In genomic region chr19:42606660-42607351, GRCh38 we compare ENCODE assay signal across 8 cellular contexts. TPM values are rescaled to one million over a fixed set of nuclear protein-coding genes. Genes with fewer than 3 reads are reported as not detected.
DNase-seq lines count a peak whose midpoint lies in the region; ATAC-seq, FAIRE-seq and TF ChIP-seq lines count a peak whose summit lies in the region.

No MANE protein-coding gene starts in this region.

- no peak overlapping the region for H3K27ac Mint-ChIP-seq in activated CD4-positive, alpha-beta T cell treated with anti-CD3 and anti-CD28 coated beads, Interleukin-2, amount 10 ng/mL, durations not matched to agents 24 days and 14 days
- no peak overlapping the region for H3K27ac Mint-ChIP-seq in natural killer cell

- peak; percentile 75 for FAIRE-seq in endothelial cell of umbilical vein (lab: Jason Lieb, UNC)

- H3K9me3 Mint-ChIP-seq in activated CD4-positive, alpha-beta T cell treated with anti-CD3 and anti-CD28 coated beads, Interleukin-2, amount 10 ng/mL, durations not matched to agents 24 days and 14 days = no peaks in the 10 kb centered on the region
- H3K9me3 Mint-ChIP-seq in natural killer cell = no peaks in the 10 kb centered on the region

- no peak overlapping the region for H3K27ac ChIP-seq in endothelial cell of umbilical vein (ENCODE audit: insufficient read depth, low read depth, low read length)

- peak; percentile 31 for TF ChIP-seq CTCF in GM12801 (IDR thresholded peaks at IDR 0.05; ENCODE audit: extremely low read depth, insufficient read length)
- peak; percentile 66 to 69 for TF ChIP-seq CTCF in endothelial cell of umbilical vein (IDR thresholded peaks at IDR 0.05; ENCODE audit: extremely low read depth in 1 of 2, insufficient read depth in 1 of 2, low read depth in 1 of 2, low read length in 2 of 2)
- TF ChIP-seq CTCF in natural killer cell (IDR thresholded peaks at IDR 0.05) = peak; percentile 71

- ATAC-seq in natural killer cell = peak in 2 of 3 donors; percentile 66 to 67
- ATAC-seq in HG02798 (IDR thresholded peaks at IDR 0.05; ENCODE audit: poor library complexity, unreplicated experiment) = no peak
- ATAC-seq in GM19455 (IDR thresholded peaks at IDR 0.05; ENCODE audit: unreplicated experiment) = no peak

- no peak overlapping the region for H3K9ac ChIP-seq in endothelial cell of umbilical vein (replicated peaks; ENCODE audit: extremely low read depth, insufficient read depth, low read length)

- POLR2A ChIA-PET in endothelial cell of umbilical vein (lab: Charles Lee) = no interaction called here

- no peak overlapping the region for H3K4me2 ChIP-seq in endothelial cell of umbilical vein (ENCODE audit: insufficient read depth, low read length)

- peak; percentile 70 for DNase-seq in A172 (ENCODE audit: low spot score)
- DNase-seq in NCI-H2196 (lab: John Stamatoyannopoulos, UW; ENCODE audit: unreplicated experiment) = peak; percentile 73
- DNase-seq in activated CD4-positive, alpha-beta T cell treated with anti-CD3 and anti-CD28 coated beads, Interleukin-2, amount 10 ng/mL, durations not matched to agents 24 days and 14 days = peak; percentile 87
- peak; percentile 8 for DNase-seq in endothelial cell of umbilical vein (ENCODE audit: low read depth, low spot score)
- peak; percentile 39 for DNase-seq in natural killer cell

- no peaks in the 10 kb centered on the region for H3K27me3 Mint-ChIP-seq in activated CD4-positive, alpha-beta T cell treated with anti-CD3 and anti-CD28 coated beads, Interleukin-2, amount 10 ng/mL, durations not matched to agents 24 days and 14 days
- H3K27me3 Mint-ChIP-seq in natural killer cell (ENCODE audit: low read depth in 2 of 2) = peaks cover 23 to 32% of the 10 kb centered on the region in 2 donors

- no peak for TF ChIP-seq POLR2A in endothelial cell of umbilical vein (IDR thresholded peaks at IDR 0.05; ENCODE audit: low read depth, low read length)

- intact Hi-C loops in activated CD4-positive, alpha-beta T cell treated with anti-CD3 and anti-CD28 coated beads, Interleukin-2, amount 10 ng/mL, durations not matched to agents 24 days and 14 days (cut with micrococcal nuclease) = loop anchor here (5.0 kb wide), 1 partner anchor 170 kb away; no protein-coding TSS in a partner anchor
- intact Hi-C loops in endothelial cell of umbilical vein (cut with micrococcal nuclease) (loop anchor here (2.0 kb wide), 1 partner anchor 170 kb away; no protein-coding TSS in a partner anchor), natural killer cell (cut with micrococcal nuclease) (no loop called here)

- H3K4me3 ChIP-seq in endothelial cell of umbilical vein (replicated peaks in 1 of 3; ENCODE audit: insufficient read depth in 1 of 3, low read depth in 1 of 3, low read length in 3 of 3) = no peak overlapping the region

- H3K9me1 ChIP-seq in endothelial cell of umbilical vein (replicated peaks; ENCODE audit: control insufficient read depth, extremely low read depth, insufficient read depth, low read length) = no peaks in the 10 kb centered on the region

- H3K27me3 ChIP-seq in endothelial cell of umbilical vein (ENCODE audit: control insufficient read depth in 2 of 2, insufficient read depth in 2 of 2, low read length in 2 of 2) = no peaks in the 10 kb centered on the region

- H2AFZ ChIP-seq in endothelial cell of umbilical vein (ENCODE audit: low read depth, low read length) = no peak overlapping the region

- H3K4me1 Mint-ChIP-seq in activated CD4-positive, alpha-beta T cell treated with anti-CD3 and anti-CD28 coated beads, Interleukin-2, amount 10 ng/mL, durations not matched to agents 24 days and 14 days = no peaks in the 10 kb centered on the region
- peaks cover 0 to 5% of the 10 kb centered on the region in 2 donors for H3K4me1 Mint-ChIP-seq in natural killer cell

- no peak overlapping the region for H3K4me3 Mint-ChIP-seq in activated CD4-positive, alpha-beta T cell treated with anti-CD3 and anti-CD28 coated beads, Interleukin-2, amount 10 ng/mL, durations not matched to agents 24 days and 14 days
- no peak overlapping the region for H3K4me3 Mint-ChIP-seq in natural killer cell

- H3K4me1 ChIP-seq in endothelial cell of umbilical vein (ENCODE audit: control insufficient read depth, extremely low read depth, insufficient read depth, low read length) = no peaks in the 10 kb centered on the region

- no peaks in the 10 kb centered on the region for H3K9me3 ChIP-seq in endothelial cell of umbilical vein (replicated peaks; ENCODE audit: control insufficient read depth, insufficient read depth, low read length)

- dilution Hi-C loops in endothelial cell of umbilical vein (cut with MboI; ENCODE audit: extremely low pct_ligation_motif_present, low sequenced_read_pairs) = no loop called here

- no TSS peak for BruUV-seq in endothelial cell of umbilical vein (replicated peaks; lab: Mats Ljungman, UMichigan)

- no peaks in the 10 kb centered on the region for H3K36me3 Mint-ChIP-seq in activated CD4-positive, alpha-beta T cell treated with anti-CD3 and anti-CD28 coated beads, Interleukin-2, amount 10 ng/mL, durations not matched to agents 24 days and 14 days (ENCODE audit: low read depth)
- H3K36me3 Mint-ChIP-seq in natural killer cell = no peaks in the 10 kb centered on the region

- H3K36me3 ChIP-seq in endothelial cell of umbilical vein (ENCODE audit: control insufficient read depth in 2 of 2, extremely low read depth in 1 of 2, insufficient read depth in 2 of 2, low read length in 2 of 2) = no peaks in the 10 kb centered on the region

- no peaks in the 10 kb centered on the region for H4K20me1 ChIP-seq in endothelial cell of umbilical vein (replicated peaks; ENCODE audit: control insufficient read depth, extremely low read depth, insufficient read depth, low read length)

- CTCF ChIA-PET in endothelial cell of umbilical vein (lab: Charles Lee) = interaction anchor here (0.8 kb wide), 1 partner anchor 10 kb away, joined by 5 read pairs; no protein-coding TSS in a partner anchor

- no peaks in the 10 kb centered on the region for H3K79me2 ChIP-seq in endothelial cell of umbilical vein (ENCODE audit: control insufficient read depth, insufficient read depth, low read length)

TF ChIP-seq in endothelial cell of umbilical vein, 7 proteins besides CTCF, POLR2A, EP300 and RAD21:
- TF ChIP-seq FOS (IDR thresholded peaks at IDR 0.05; ENCODE audit: borderline replicate concordance, insufficient read depth, low read length) (no peak), MYC (IDR thresholded peaks at IDR 0.05; ENCODE audit: low read depth, low read length) (no peak), GATA2 (IDR thresholded peaks at IDR 0.05; ENCODE audit: insufficient read depth, insufficient read length, low read depth, low read length) (no peak), EZH2 (IDR thresholded peaks at IDR 0.05; ENCODE audit: borderline replicate concordance, low read depth, low read length, severe bottlenecking) (no peak), POLR2AphosphoS5 (IDR thresholded peaks at IDR 0.05; ENCODE audit: insufficient read depth, low read depth, low read length) (no peak), MAX (IDR thresholded peaks at IDR 0.05; ENCODE audit: insufficient read depth, insufficient read length) (no peak), JUN (IDR thresholded peaks at IDR 0.05; ENCODE audit: borderline replicate concordance, insufficient read depth, insufficient read length, low read depth) (no peak)

RNA-seq across cellular contexts. Expression of gene CEACAM8, which starts 12.1 kb away (rescaled TPM):
- total RNA-seq in A172 (2014; rRNA removed; shearing (Covaris generic)) = not detected in 2 replicates
- not detected in 2 replicates for total RNA-seq in activated CD4-positive, alpha-beta T cell treated with anti-CD3 and anti-CD28 coated beads, Interleukin-2, amount 10 ng/mL, durations not matched to agents 24 days and 14 days
- total RNA-seq in endothelial cell of umbilical vein = not detected in 2 replicates
- not detected in 2 replicates for polyA plus RNA-seq in endothelial cell of umbilical vein
- not detected in 2 replicates for polyA plus RNA-seq in endothelial cell of umbilical vein (2011; cell fraction: cytosol; rRNA removed)
- not detected in 2 replicates for polyA plus RNA-seq in endothelial cell of umbilical vein (2011; cell fraction: nucleus; rRNA removed)
- not detected in 2 replicates for polyA plus RNA-seq in endothelial cell of umbilical vein (2012)
- not detected in 2 replicates for polyA minus RNA-seq in endothelial cell of umbilical vein
- not detected for polyA minus RNA-seq in endothelial cell of umbilical vein (2011; cell fraction: cytosol; rRNA and poly(A)+ RNA removed)
- polyA minus RNA-seq in endothelial cell of umbilical vein (2011; cell fraction: nucleus; rRNA and poly(A)+ RNA removed) = not detected in 2 replicates
- not detected for total RNA-seq in natural killer cell

Comparison
In these comparisons a context has a peak if more than half of its experiments do, and no peak if none do; other contexts are left out.
1. DNase-seq: peak in every context shown above with its lines; median percentile 87 in activated CD4-positive, alpha-beta T cell treated with anti-CD3 and anti-CD28 coated beads, Interleukin-2, amount 10 ng/mL, durations not matched to agents 24 days and 14 days; 73 in NCI-H2196; 70 in A172; 39 in natural killer cell; 8 in endothelial cell of umbilical vein.
2. ATAC-seq: peak in natural killer cell (2 of 3); none in HG02798 (single experiment) and GM19455 (single experiment).
3. Peak in every context shown above with its lines, with median percentiles within 50 percentile points of each other: CTCF ChIP-seq.